8 cellular contexts compared by ENCODE assay signal in the genomic region with DNA sequence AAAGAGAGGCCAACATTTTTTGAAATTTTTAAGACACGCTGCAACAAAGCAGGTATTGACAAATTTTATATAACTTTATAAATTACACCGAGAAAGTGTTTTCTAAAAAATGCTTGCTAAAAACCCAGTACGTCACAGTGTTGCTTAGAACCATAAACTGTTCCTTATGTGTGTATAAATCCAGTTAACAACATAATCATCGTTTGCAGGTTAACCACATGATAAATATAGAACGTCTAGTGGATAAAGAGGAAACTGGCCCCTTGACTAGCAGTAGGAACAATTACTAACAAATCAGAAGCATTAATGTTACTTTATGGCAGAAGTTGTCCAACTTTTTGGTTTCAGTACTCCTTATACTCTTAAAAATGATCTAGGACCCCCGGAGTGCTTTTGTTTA. TPM values are rescaled to one million over a fixed set of nuclear protein-coding genes. Genes with fewer than 3 reads are reported as not detected.
A peak's percentile ranks its signal among the peaks of the same experiment; 100 is the strongest.
DNase-seq lines count a peak whose midpoint lies in the region; ATAC-seq and TF ChIP-seq lines count a peak whose summit lies in the region.

No MANE protein-coding gene starts in this region.

- H3K79me2 ChIP-seq in GM23248 (ENCODE audit: insufficient read depth): peaks cover 7% of the 10 kb centered on the region; the same call in 1 of the 2 replicates
- peaks cover 9% of the 10 kb centered on the region for H3K79me2 ChIP-seq in PC-9 (ENCODE audit: low read depth)

- H3K4me3 ChIP-seq in GM23248 (peak overlapping the region; percentile 88), PC-9 (peak overlapping the region; percentile 95), endocrine pancreas (ENCODE audit: control insufficient read depth, insufficient read depth, low read length) (peak overlapping the region; percentile 67), rectal smooth muscle tissue (ENCODE audit: low read length) (peak overlapping the region; percentile 85), gastrocnemius medialis (peak overlapping the region in 1 of 4 donors; percentile 82)

- H3K4me2 ChIP-seq in GM23248 (ENCODE audit: unreplicated experiment): peak overlapping the region; percentile 90
- H3K4me2 ChIP-seq in PC-9: peak overlapping the region; percentile 93

- H3K27ac ChIP-seq in GM23248 (peak overlapping the region; percentile 93), PC-9 (peak overlapping the region; percentile 95; the same call in 1 of the 2 replicates), rectal smooth muscle tissue (ENCODE audit: low read depth, low read length) (no peak overlapping the region), gastrocnemius medialis (no peak overlapping the region)

- H3K36me3 ChIP-seq in GM23248 (ENCODE audit: low read depth) (no peaks in the 10 kb centered on the region), PC-9 (ENCODE audit: low read depth) (peaks cover 13% of the 10 kb centered on the region; the same call in 1 of the 2 replicates), endocrine pancreas (ENCODE audit: control insufficient read depth, insufficient read depth, low read length) (no peaks in the 10 kb centered on the region), rectal smooth muscle tissue (ENCODE audit: control insufficient read depth, insufficient read depth, low read length) (no peaks in the 10 kb centered on the region), gastrocnemius medialis (no peaks in the 10 kb centered on the region)

- POLR2A ChIA-PET in PC-9 (lab: Charles Lee; ENCODE audit: unreplicated experiment): interaction anchor here (0.6 kb wide), 1 partner anchor 160 kb away, joined by 3 read pairs; no protein-coding TSS in a partner anchor

- CTCF ChIA-PET in PC-9 (lab: Charles Lee): interaction anchor here (0.6 kb wide), 1 partner anchor 123 kb away, joined by 7 read pairs; no protein-coding TSS in a partner anchor

- ATAC-seq in gastrocnemius medialis: no peak

- H2AFZ ChIP-seq in GM23248 (peak overlapping the region; percentile 99), PC-9 (peak overlapping the region; percentile 100)

- intact Hi-C loops in PC-9 (cut with micrococcal nuclease; ENCODE audit: unreplicated experiment): loop anchor here (10.0 kb wide), 2 partner anchors 218 to 322 kb away; a partner anchor contains a TSS
- intact Hi-C loops in gastrocnemius medialis (cut with DNase I; ENCODE audit: low total_unique reads): loop anchor here (5.0 kb wide), 1 partner anchor 221 kb away; a partner anchor contains a TSS

- H3K9me2 ChIP-seq in GM23248 (ENCODE audit: insufficient read depth): no peaks in the 10 kb centered on the region
- H3K9me2 ChIP-seq in PC-9 (ENCODE audit: insufficient read depth): no peaks in the 10 kb centered on the region

- H4K20me1 ChIP-seq in GM23248 (ENCODE audit: insufficient read depth) (no peaks in the 10 kb centered on the region), PC-9 (ENCODE audit: insufficient read depth) (no peaks in the 10 kb centered on the region)

- TF ChIP-seq CTCF in PC-9 (conservative IDR thresholded peaks at IDR 0.05): no peak
- TF ChIP-seq CTCF in gastrocnemius medialis (IDR thresholded peaks at IDR 0.05 in 4 of 5, conservative IDR thresholded peaks at IDR 0.05 in 1 of 5): no peak

- WGBS in GM23248 (ENCODE audit: low coverage in 1 of 2, low lambda C conversion rate in 2 of 2, missing lambda C conversion rate in 2 of 2), 2 experiments: 48 to 52% methylated on average over 6 of the region's 6 CpGs

- H3K9ac ChIP-seq in GM23248 (peak overlapping the region; percentile 93), endocrine pancreas (ENCODE audit: control insufficient read depth, insufficient read depth, low read length) (no peak overlapping the region), rectal smooth muscle tissue (ENCODE audit: low read length) (no peak overlapping the region)

- BruUV-seq in PC-9 (replicated peaks; lab: Mats Ljungman, UMichigan): no TSS peak

- in situ Hi-C loops in GM23248 (cut with MboI) (no loop called here), gastrocnemius medialis (cut with MboI; ENCODE audit: low sequenced_read_pairs in 4 of 4) (loop anchor here in 1 of 4 donors (25.0 kb wide), 2 partner anchors 304 to 404 kb away; no protein-coding TSS in a partner anchor)

- no peaks in the 10 kb centered on the region for H3K27me3 ChIP-seq in GM23248 (replicated peaks; ENCODE audit: insufficient read depth)
- H3K27me3 ChIP-seq in PC-9 (ENCODE audit: insufficient read depth, low read depth): no peaks in the 10 kb centered on the region
- H3K27me3 ChIP-seq in endocrine pancreas (ENCODE audit: control insufficient read depth, insufficient read depth, low read length): no peaks in the 10 kb centered on the region
- no peaks in the 10 kb centered on the region for H3K27me3 ChIP-seq in rectal smooth muscle tissue (ENCODE audit: control insufficient read depth, insufficient read depth, low read length)
- H3K27me3 ChIP-seq in gastrocnemius medialis: no peaks in the 10 kb centered on the region

- H3K4me1 ChIP-seq in GM23248 (ENCODE audit: insufficient read depth) (peaks cover 3% of the 10 kb centered on the region; the same call in 1 of the 2 replicates), PC-9 (replicated peaks; ENCODE audit: insufficient read depth) (peaks cover 16% of the 10 kb centered on the region), endocrine pancreas (ENCODE audit: control insufficient read depth, insufficient read depth, low read length) (no peaks in the 10 kb centered on the region), rectal smooth muscle tissue (ENCODE audit: control insufficient read depth, insufficient read depth, low read length) (no peaks in the 10 kb centered on the region), gastrocnemius medialis (peaks cover 0 to 3% of the 10 kb centered on the region in 2 donors)

- H3F3A ChIP-seq in GM23248 (ENCODE audit: insufficient read depth) (peaks cover 7% of the 10 kb centered on the region; the same call in 1 of the 2 replicates), PC-9 (ENCODE audit: insufficient read depth, low read depth) (no peaks in the 10 kb centered on the region; the same call in 1 of the 2 replicates)

- H3K9me3 ChIP-seq in GM23248 (ENCODE audit: low read depth) (no peaks in the 10 kb centered on the region), PC-9 (ENCODE audit: insufficient read depth, low read depth) (no peaks in the 10 kb centered on the region; the same call in 1 of the 2 replicates), endocrine pancreas (ENCODE audit: control insufficient read depth, low read length) (no peaks in the 10 kb centered on the region), gastrocnemius medialis (no peaks in the 10 kb centered on the region)

- DNase-seq in GM23248 (peak; percentile 49), PC-9 (no peak), gastrocnemius medialis (no peak), activated gamma-delta T cell treated with Interleukin-2 at 50 U/mL for 16 hours (no peak), NCI-H1105 treated with DMSO at 0.1 percent for 48 hours (lab: John Stamatoyannopoulos, UW) (no peak), NCI-H1048 (lab: John Stamatoyannopoulos, UW) (no peak)

- no peak for TF ChIP-seq POLR2A in gastrocnemius medialis (IDR thresholded peaks at IDR 0.05)

RNA-seq across cellular contexts. Expression of a gene that starts 1.2 kb away (rescaled TPM):
- total RNA-seq in GM23248 (2014; rRNA removed; shearing (Covaris generic)): 3.7 and 10.0 TPM in 2 replicates
- polyA plus RNA-seq in GM23248 (2016; fragmentation: Nextera tagmentation; extraction: Ambion mirVana): 4.0 and 5.3 TPM in 2 replicates
- 11.4 and 14.5 TPM in 2 replicates for total RNA-seq in PC-9 (2021)
- under 1 TPM; 0.02 to 0.20 (median 0.12) TPM for total RNA-seq in gastrocnemius medialis

RNA-seq across cellular contexts. Expression of a gene that starts 1.3 kb away (rescaled TPM):
- total RNA-seq in GM23248 (2014; rRNA removed; shearing (Covaris generic)): not detected in 2 replicates
- not detected in 2 replicates for polyA plus RNA-seq in GM23248 (2016; fragmentation: Nextera tagmentation; extraction: Ambion mirVana)
- total RNA-seq in PC-9 (2021) (0.37 and 0.43 TPM in 2 replicates), gastrocnemius medialis (not detected)

Comparison
In these comparisons a context has a peak if more than half of its experiments do, and no peak if none do; other contexts are left out.
1. H3K27ac ChIP-seq: peak in GM23248 (single experiment) and PC-9 (single experiment); none in rectal smooth muscle tissue (single experiment) and gastrocnemius medialis (0 of 4).